In genomic region chr20:46083101-46083500, GRCh38 we compare ENCODE assay signal across 26 cellular contexts. TPM values are rescaled to one million over a fixed set of nuclear protein-coding genes. Genes with fewer than 3 reads are reported as not detected.
"Had no signal": no experiment of that assay in that cellular context is flagged by ENCODE, and none has a peak within 500 bp of the region (broad histone marks: within the 10 kb centered on the region; RNA-seq: fewer than 3 reads in every experiment).

No MANE protein-coding gene starts in this region.

- H3K4me2 ChIP-seq: neural progenitor cell had no signal

- H3K4me3 Mint-ChIP-seq: activated naive CD4-positive, alpha-beta T cell treated with anti-CD3 and anti-CD28 coated beads, Interleukin-2, amount 10 ng/mL, durations not matched to agents 7 days and 5 days; activated naive CD8-positive, alpha-beta T cell treated with anti-CD3 and anti-CD28 coated beads, Interleukin-2, amount 50 U/mL, for 24 hours; activated T-helper 1 cell treated with anti-CD3 and anti-CD28 coated beads, Interleukin-12 subunit alpha, Interleukin-12 subunit beta, Interleukin-2, Interleukin-4 antibody, amounts not matched to agents 30 ng/mL and 10 ng/mL and 1 ng/mL, durations not matched to agents 14 hours and 24 hours and 36 hours; central memory CD8-positive, alpha-beta T cell; neural progenitor cell had no signal

- H2AFZ ChIP-seq: neural progenitor cell, parathyroid adenoma had no signal

- ATAC-seq: activated naive CD8-positive, alpha-beta T cell treated with anti-CD3 and anti-CD28 coated beads, Interleukin-2, amount 50 U/mL, for 24 hours; heart right ventricle; naive thymus-derived CD8-positive, alpha-beta T cell; right cardiac atrium had no signal

- H3K9me3 ChIP-seq: esophagus muscularis mucosa, heart right ventricle, left ventricle myocardium inferior, tibial nerve had no signal

- H3K27ac Mint-ChIP-seq: activated naive CD4-positive, alpha-beta T cell treated with anti-CD3 and anti-CD28 coated beads, Interleukin-2, amount 10 ng/mL, durations not matched to agents 7 days and 5 days; activated naive CD8-positive, alpha-beta T cell treated with anti-CD3 and anti-CD28 coated beads, Interleukin-2, amount 50 U/mL, for 24 hours; activated T-helper 1 cell treated with anti-CD3 and anti-CD28 coated beads, Interleukin-12 subunit alpha, Interleukin-12 subunit beta, Interleukin-2, Interleukin-4 antibody, amounts not matched to agents 30 ng/mL and 10 ng/mL and 1 ng/mL, durations not matched to agents 14 hours and 24 hours and 36 hours; neural progenitor cell had no signal

- H3K27me3 Mint-ChIP-seq: activated naive CD4-positive, alpha-beta T cell treated with anti-CD3 and anti-CD28 coated beads, Interleukin-2, amount 10 ng/mL, durations not matched to agents 7 days and 5 days; activated naive CD8-positive, alpha-beta T cell treated with anti-CD3 and anti-CD28 coated beads, Interleukin-2, amount 50 U/mL, for 24 hours; central memory CD8-positive, alpha-beta T cell; naive thymus-derived CD8-positive, alpha-beta T cell had no signal

- H3K9me3 Mint-ChIP-seq: activated naive CD4-positive, alpha-beta T cell treated with anti-CD3 and anti-CD28 coated beads, Interleukin-2, amount 10 ng/mL, durations not matched to agents 7 days and 5 days; activated naive CD8-positive, alpha-beta T cell treated with anti-CD3 and anti-CD28 coated beads, Interleukin-2, amount 50 U/mL, for 24 hours; activated T-helper 1 cell treated with anti-CD3 and anti-CD28 coated beads, Interleukin-12 subunit alpha, Interleukin-12 subunit beta, Interleukin-2, Interleukin-4 antibody, amounts not matched to agents 30 ng/mL and 10 ng/mL and 1 ng/mL, durations not matched to agents 14 hours and 24 hours and 36 hours; central memory CD8-positive, alpha-beta T cell; naive thymus-derived CD8-positive, alpha-beta T cell; neural progenitor cell had no signal

- H3K27ac ChIP-seq: esophagus muscularis mucosa, heart right ventricle, left ventricle myocardium inferior, neural progenitor cell, parathyroid adenoma had no signal

- H3K36me3 ChIP-seq: neural progenitor cell had no signal

- H3K9ac ChIP-seq: neural progenitor cell, parathyroid adenoma had no signal

- H3K27me3 ChIP-seq: esophagus muscularis mucosa, heart right ventricle, neural progenitor cell, tibial nerve had no signal

- H3K4me3 ChIP-seq: esophagus muscularis mucosa, heart right ventricle, left ventricle myocardium inferior, lung, neural progenitor cell, tibial nerve had no signal

- DNase-seq: activated CD4-positive, alpha-beta T cell treated with anti-CD3 and anti-CD28 coated beads for 4 hours; activated CD4-positive, alpha-beta T cell treated with anti-CD3 and anti-CD28 coated beads, Interleukin-2, amount 50 U/mL, for 4 hours; activated effector memory CD4-positive, alpha-beta T cell treated with anti-CD3 and anti-CD28 coated beads, Interleukin-2, amount 50 U/mL, for 16 hours; activated naive CD4-positive, alpha-beta T cell treated with anti-CD3 and anti-CD28 coated beads, Interleukin-2, amount 10 ng/mL, durations not matched to agents 7 days and 5 days; activated naive CD8-positive, alpha-beta T cell treated with anti-CD3 and anti-CD28 coated beads, Interleukin-2, amount 50 U/mL, for 24 hours; activated T-cell treated with anti-CD3 and anti-CD28 coated beads for 4 hours; dermis blood vessel endothelial cell; effector CD4-positive, alpha-beta T cell; foreskin melanocyte; heart right ventricle; islet precursor cell; left ventricle myocardium inferior; naive thymus-derived CD8-positive, alpha-beta T cell; occipital lobe; right cardiac atrium; stimulated activated CD4-positive, alpha-beta T cell treated with anti-CD3 and anti-CD28 coated beads, Interleukin-2, amount 100 ng/mL, for 48 hours; stimulated activated naive CD4-positive, alpha-beta T cell treated with Interleukin-2 at 50 U/mL for 16 hours; T-helper 2 cell had no signal

RNA-seq across cellular contexts. Expression of gene SLC12A5, which starts 54.1 kb away (rescaled TPM):
- total RNA-seq: activated T-helper 1 cell treated with anti-CD3 and anti-CD28 coated beads, Interleukin-12 subunit alpha, Interleukin-12 subunit beta, Interleukin-2, Interleukin-4 antibody, amounts not matched to agents 30 ng/mL and 10 ng/mL and 1 ng/mL, durations not matched to agents 14 hours and 24 hours and 36 hours; bronchial epithelial cell; left ventricle myocardium inferior had no signal
- polyA plus RNA-seq: lung had no signal
